Comparison of ENCODE assay signal across 8 cellular contexts in genomic region chr7:123557631-123558505, GRCh38. TPM values are rescaled to one million over a fixed set of nuclear protein-coding genes. Genes with fewer than 3 reads are reported as not detected.
DNase-seq lines count a peak whose midpoint lies in the region; ATAC-seq and TF ChIP-seq lines count a peak whose summit lies in the region.

NDUFA5 (minus strand) TSS chr7:123557818; CDS start chr7:123557795, 23 bp downstream.

- peak; percentile 97 for ATAC-seq in GM18502 (IDR thresholded peaks at IDR 0.05; ENCODE audit: poor library complexity, unreplicated experiment)
- ATAC-seq in HG02943 (IDR thresholded peaks at IDR 0.05; ENCODE audit: low read depth, unreplicated experiment): peak; percentile 98
- peak; percentile 99 for ATAC-seq in left ventricle myocardium superior

- peak; percentile 65 for TF ChIP-seq POLR2A in prostate gland (IDR thresholded peaks at IDR 0.05)

- no peaks in the 10 kb centered on the region for H3K36me3 ChIP-seq in prostate gland
- H3K36me3 ChIP-seq in urinary bladder (ENCODE audit: insufficient read depth): no peaks in the 10 kb centered on the region

- H3K27ac ChIP-seq in angular gyrus (ENCODE audit: low read depth, low read length) (peak within 1 kb of the TSS; percentile 83), prostate gland (peak within 1 kb of the TSS; percentile 81 to 82), urinary bladder (ENCODE audit: low read depth) (peak within 1 kb of the TSS; percentile 78)

- H3K4me1 ChIP-seq in prostate gland (replicated peaks): peaks cover 2% of the 10 kb centered on the region
- H3K4me1 ChIP-seq in urinary bladder (ENCODE audit: insufficient read depth): peaks cover 2% of the 10 kb centered on the region

- TF ChIP-seq CTCF in prostate gland (IDR thresholded peaks at IDR 0.05): peak in 1 of 4 experiments; percentile 16

- no peaks in the 10 kb centered on the region for H3K9me3 ChIP-seq in prostate gland

- intact Hi-C loops in left ventricle myocardium superior (cut with micrococcal nuclease) (no loop called here), prostate gland (cut with DNase I) (no loop called here)

- H3K4me3 ChIP-seq in prostate gland (peak within 1 kb of the TSS; percentile 64 to 71), urinary bladder (ENCODE audit: low read depth, low read length) (peak within 1 kb of the TSS; percentile 82)

- H3K27me3 ChIP-seq in prostate gland (replicated peaks; ENCODE audit: insufficient read depth): no peaks in the 10 kb centered on the region

- 5% methylated on average over 34 of the region's 34 CpGs for WGBS in prostate gland
- WGBS in urinary bladder: 4% methylated on average over 34 of the region's 34 CpGs

- DNase-seq in NCI-H187 (lab: John Stamatoyannopoulos, UW) (peak; percentile 99), T-helper 2 cell (peak; percentile 76 to 98 (median 94)), left ventricle myocardium superior (peak; percentile 94), prostate gland (ENCODE audit: low spot score) (peak; percentile 98)

RNA-seq across cellular contexts. Expression of gene NDUFA5, which starts in this region (rescaled TPM):
- total RNA-seq in left ventricle myocardium superior (389 TPM), prostate gland (10 to 100 TPM; 53.3 to 65.8 TPM), urinary bladder (123 TPM)
- 92.9 TPM for polyA plus RNA-seq in urinary bladder

Comparison
In these comparisons a context has a peak if more than half of its experiments do, and no peak if none do; other contexts are left out.
1. Peak in every context shown above with its lines: DNase-seq, ATAC-seq, H3K4me3 ChIP-seq and H3K27ac ChIP-seq.